ENCODE assay signal across 18 cellular contexts in genomic region chr3:169266986-169267385, GRCh38.
A peak's percentile ranks its signal among the peaks of the same experiment; 100 is the strongest.
DNase-seq lines count a peak whose midpoint lies in the region; ATAC-seq and TF ChIP-seq lines count a peak whose summit lies in the region.
"Had no signal": no experiment of that assay in that cellular context is flagged by ENCODE, and none has a peak within 500 bp of the region (broad histone marks: within the 10 kb centered on the region; RNA-seq: fewer than 3 reads in every experiment).

No MANE protein-coding gene starts in this region.

- H3K27ac ChIP-seq in HEK293 (ENCODE audit: extremely low read depth, low read depth, low read length) (no peak overlapping the region), body of pancreas (peak overlapping the region in 3 of 4 donors; percentile 69 to 89 (median 80)), brain microvascular endothelial cell (no peak overlapping the region)
- H3K27ac ChIP-seq: GM23248 had no signal

- H3K27me3 Mint-ChIP-seq in progenitor cell of endocrine pancreas: no peaks in the 10 kb centered on the region
- H3K27me3 Mint-ChIP-seq: CD4-positive, alpha-beta memory T cell had no signal

- no peak overlapping the region for H3K4me3 Mint-ChIP-seq in progenitor cell of endocrine pancreas (ENCODE audit: low read depth)
- H3K4me3 Mint-ChIP-seq: CD4-positive, alpha-beta memory T cell; H9; HFFc6 had no signal

- no peaks in the 10 kb centered on the region for H3K9me3 Mint-ChIP-seq in progenitor cell of endocrine pancreas (ENCODE audit: low read depth)
- H3K9me3 Mint-ChIP-seq: H9, HFFc6 had no signal

- 82 to 86% methylated on average over 4 of the region's 4 CpGs for WGBS in body of pancreas, 2 donors

- H3K27me3 ChIP-seq in body of pancreas (no peaks in the 10 kb centered on the region), brain microvascular endothelial cell (replicated peaks) (no peaks in the 10 kb centered on the region)

- H3K4me1 Mint-ChIP-seq in progenitor cell of endocrine pancreas (ENCODE audit: low read depth): peaks cover 57% of the 10 kb centered on the region
- H3K4me1 Mint-ChIP-seq: CD4-positive, alpha-beta memory T cell had no signal

- H3K9me3 ChIP-seq in HEK293 (ENCODE audit: control insufficient read depth, insufficient read depth, low read depth, low read length) (no peaks in the 10 kb centered on the region), body of pancreas (no peaks in the 10 kb centered on the region)

- peaks cover 3% of the 10 kb centered on the region for H3K36me3 Mint-ChIP-seq in progenitor cell of endocrine pancreas (ENCODE audit: insufficient read depth)
- H3K36me3 Mint-ChIP-seq: CD4-positive, alpha-beta memory T cell had no signal

- H3K4me1 ChIP-seq in HEK293 (ENCODE audit: control insufficient read depth, insufficient read depth, low read length) (peaks cover 22% of the 10 kb centered on the region), body of pancreas (peaks cover 72% of the 10 kb centered on the region)

- in situ Hi-C loops in brain microvascular endothelial cell (cut with HindIII; ENCODE audit: low pct_ligation_motif_present, low sequenced_read_pairs): no loop called here

- intact Hi-C loops in body of pancreas (cut with DNase I): no loop called here

- CTCF ChIA-PET in HEK293 (lab: Yijun Ruan, JAX): no interaction called here

- H3K4me3 ChIP-seq in HEK293 (ENCODE audit: low read depth, low read length) (no peak overlapping the region), body of pancreas (no peak overlapping the region), brain microvascular endothelial cell (ENCODE audit: low read depth, low read length) (no peak overlapping the region)
- H3K4me3 ChIP-seq: GM12878, GM23248 had no signal

- TF ChIP-seq CTCF in HEK293 (tag by site-specific recombination; IDR thresholded peaks at IDR 0.05): no peak
- TF ChIP-seq CTCF in body of pancreas (IDR thresholded peaks at IDR 0.05): no peak
- no peak for TF ChIP-seq CTCF in progenitor cell of endocrine pancreas (IDR thresholded peaks at IDR 0.05; ENCODE audit: unreplicated experiment)
- no peak for TF ChIP-seq CTCF in brain microvascular endothelial cell (IDR thresholded peaks at IDR 0.05; ENCODE audit: low read depth, low read length, missing control alignments)

- H3K36me3 ChIP-seq in HEK293 (ENCODE audit: control insufficient read depth in 2 of 2, insufficient read depth in 1 of 2, low read length in 2 of 2): no peaks in the 10 kb centered on the region
- no peaks in the 10 kb centered on the region for H3K36me3 ChIP-seq in body of pancreas (replicated peaks in 1 of 2; ENCODE audit: insufficient read depth in 1 of 2, low read depth in 2 of 2)
- H3K36me3 ChIP-seq in brain microvascular endothelial cell (replicated peaks): no peaks in the 10 kb centered on the region

- peak overlapping the region; percentile 96 for H3K27ac Mint-ChIP-seq in progenitor cell of endocrine pancreas
- H3K27ac Mint-ChIP-seq: CD4-positive, alpha-beta memory T cell; H9; HFFc6 had no signal

- POLR2A ChIA-PET in HEK293 (lab: Yijun Ruan, JAX): no interaction called here

- no peak for ATAC-seq in body of pancreas
- ATAC-seq: GM12878, HCT116 had no signal

- TF ChIP-seq POLR2A in body of pancreas (IDR thresholded peaks at IDR 0.05): no peak

- peak; percentile 19 for DNase-seq in HT1080 (ENCODE audit: low read depth)
- no peak for DNase-seq in body of pancreas
- no peak for DNase-seq in progenitor cell of endocrine pancreas (ENCODE audit: low spot score, unreplicated experiment)
- DNase-seq in NCI-H187 (lab: John Stamatoyannopoulos, UW): no peak
- DNase-seq in SW480 (ENCODE audit: low spot score): no peak
- DNase-seq in brain microvascular endothelial cell: no peak
- DNase-seq: Calu3; CD4-positive, alpha-beta memory T cell; COR-L47; DMS79; EL; GDM1; GM23248; H9; HFFc6 had no signal

TF ChIP-seq in HEK293, 187 proteins besides CTCF, POLR2A, EP300 and RAD21:
- TF ChIP-seq ZNF621 (tag by site-specific recombination; IDR thresholded peaks at IDR 0.05) (no peak), ZNF624 (tag by site-specific recombination; IDR thresholded peaks at IDR 0.05) (no peak), ZNF341 (tag by site-specific recombination; IDR thresholded peaks at IDR 0.05; ENCODE audit: low read depth) (no peak), ZNF623 (tag by site-specific recombination; IDR thresholded peaks at IDR 0.05) (no peak), ZNF366 (tag by site-specific recombination; conservative IDR thresholded peaks at IDR 0.05) (0 out of 2 replicates have a peak, but pooled peaks have one; percentile 1), ZNF354C (tag by site-specific recombination; IDR thresholded peaks at IDR 0.05; ENCODE audit: borderline replicate concordance, low read depth) (no peak), INSM2 (tag by site-specific recombination; IDR thresholded peaks at IDR 0.05) (no peak)

Comparison
In these comparisons a context has a peak if more than half of its experiments do, and no peak if none do; other contexts are left out.
1. H3K27ac ChIP-seq: peak in body of pancreas (3 of 4); none in HEK293 (single experiment) and brain microvascular endothelial cell (single experiment).